7 cellular contexts compared by ENCODE assay signal in genomic region chr15:43493687-43494472, GRCh38. TPM values are rescaled to one million over a fixed set of nuclear protein-coding genes. Genes with fewer than 3 reads are reported as not detected.
DNase-seq lines count a peak whose midpoint lies in the region; ATAC-seq, FAIRE-seq and TF ChIP-seq lines count a peak whose summit lies in the region.

No MANE protein-coding gene starts in this region.

- ATAC-seq in T-helper 17 cell (no peak), gastroesophageal sphincter (no peak), GM18873 (IDR thresholded peaks at IDR 0.05; ENCODE audit: low FRiP score, unreplicated experiment) (no peak)

- peaks cover 0 to 7% of the 10 kb centered on the region in 2 donors for H3K36me3 ChIP-seq in gastroesophageal sphincter

- H3K9me3 ChIP-seq in T-helper 17 cell (ENCODE audit: control insufficient read depth, low read length, poor library complexity, severe bottlenecking) (no peaks in the 10 kb centered on the region), gastroesophageal sphincter (no peaks in the 10 kb centered on the region)

- H3K27ac ChIP-seq in gastroesophageal sphincter (peak overlapping the region; percentile 36 to 93 (median 90)), skin epidermis (peak overlapping the region in 14 of 21 experiments; percentile 61 to 93 (median 86))

- 50% methylated on average over 7 to 8 of the region's 8 CpGs for WGBS in gastroesophageal sphincter (ENCODE audit: low coverage in 1 of 2), 2 donors

- no peaks in the 10 kb centered on the region for H3K27me3 Mint-ChIP-seq in T-helper 17 cell

- H3K4me1 Mint-ChIP-seq in T-helper 17 cell: peaks cover 36% of the 10 kb centered on the region

- peak overlapping the region; percentile 79 for H3K4me3 ChIP-seq in HFF-Myc (replicated peaks; ENCODE audit: low read depth, low read length)
- peak overlapping the region; percentile 87 for H3K4me3 ChIP-seq in gastroesophageal sphincter
- H3K4me3 ChIP-seq in skin epidermis: peak overlapping the region in 6 of 7 experiments; percentile 62 to 97 (median 84)

- no peak for TF ChIP-seq CTCF in HFF-Myc (IDR thresholded peaks at IDR 0.05; ENCODE audit: low read depth, low read length, missing control alignments)
- no peak for TF ChIP-seq CTCF in gastroesophageal sphincter (IDR thresholded peaks at IDR 0.05)
- no peak for TF ChIP-seq CTCF in D721Med (IDR thresholded peaks at IDR 0.05; ENCODE audit: insufficient read depth, missing control alignments)

- H3K36me3 Mint-ChIP-seq in T-helper 17 cell (ENCODE audit: low read depth): peaks cover 7% of the 10 kb centered on the region

- DNase-seq in HFF-Myc (ENCODE audit: extremely low read depth, low read depth) (no peak), T-helper 17 cell (no peak), D721Med (ENCODE audit: insufficient read length, low spot score) (no peak)
- DNase-seq in stimulated activated naive CD4-positive, alpha-beta T cell treated with Interleukin-2 at 50 U/mL for 16 hours (lab: John Stamatoyannopoulos, UW): no peak

- no peak for TF ChIP-seq EP300 in gastroesophageal sphincter (IDR thresholded peaks at IDR 0.05)

- no peak for TF ChIP-seq POLR2A in gastroesophageal sphincter (IDR thresholded peaks at IDR 0.05)

- H3K4me1 ChIP-seq in gastroesophageal sphincter: peaks cover 0 to 38% (median 3%) of the 10 kb centered on the region in 3 donors

- H3K4me3 Mint-ChIP-seq in T-helper 17 cell: peak overlapping the region; percentile 99

- H3K27me3 ChIP-seq in gastroesophageal sphincter: no peaks in the 10 kb centered on the region

- peak overlapping the region; percentile 99 for H3K27ac Mint-ChIP-seq in T-helper 17 cell

- no peak for FAIRE-seq in D721Med (lab: Jason Lieb, UNC)

RNA-seq across cellular contexts. Expression of gene TP53BP1, which starts 0.9 kb away (rescaled TPM):
- total RNA-seq in T-helper 17 cell (10 to 100 TPM; 48.0 to 51.6 TPM), gastroesophageal sphincter (10 to 100 TPM; 21.8 to 40.2 (median 33.5) TPM)

RNA-seq across cellular contexts. Expression of gene MAP1A, which starts 23.5 kb away (rescaled TPM):
- total RNA-seq in T-helper 17 cell: 10 to 100 TPM in 1 of 2 donors, 1 to 10 TPM in 1; 5.3 to 16.0 TPM
- 10 to 100 TPM; 28.9 to 59.1 (median 35.1) TPM for total RNA-seq in gastroesophageal sphincter
